11 cellular contexts compared by ENCODE assay signal in genomic region chr16:15507299-15507958, GRCh38.
DNase-seq lines count a peak whose midpoint lies in the region; ATAC-seq and TF ChIP-seq lines count a peak whose summit lies in the region.
"Had no signal": no experiment of that assay in that cellular context is flagged by ENCODE, and none has a peak within 500 bp of the region (broad histone marks: within the 10 kb centered on the region; RNA-seq: fewer than 3 reads in every experiment).

No MANE protein-coding gene starts in this region.

- H3K4me3 Mint-ChIP-seq in osteocyte (ENCODE audit: unreplicated experiment): no peak overlapping the region

- peaks cover 6% of the 10 kb centered on the region for H3K36me3 Mint-ChIP-seq in osteocyte (ENCODE audit: unreplicated experiment)

- H3K9me3 Mint-ChIP-seq in osteocyte (ENCODE audit: unreplicated experiment): no peaks in the 10 kb centered on the region

- no peak for TF ChIP-seq CTCF in osteocyte (IDR thresholded peaks at IDR 0.05)

- H3K27me3 Mint-ChIP-seq in osteocyte (ENCODE audit: unreplicated experiment): no peaks in the 10 kb centered on the region

- H3K27ac Mint-ChIP-seq in osteocyte (ENCODE audit: unreplicated experiment): peak overlapping the region; percentile 71

- DNase-seq in AG20443 (ENCODE audit: low spot score): peak; percentile 83
- DNase-seq in T1000 (lab: John Stamatoyannopoulos, UW): peak; percentile 36
- peak; percentile 89 for DNase-seq in fibroblast of peridontal ligament (ENCODE audit: extremely low read depth)
- DNase-seq in osteocyte (ENCODE audit: extremely low spot score, unreplicated experiment): no peak
- DNase-seq in hippocampal formation (lab: John Stamatoyannopoulos, UW): no peak
- DNase-seq: activated CD4-positive, CD25-positive, alpha-beta regulatory T cell treated with anti-CD3 and anti-CD28 coated beads, Interleukin-2, amount 50 U/mL, for 72 hours; NCI-H1436; ovary had no signal

- ATAC-seq in GM21576 (IDR thresholded peaks at IDR 0.05; ENCODE audit: unreplicated experiment) (no peak), GM19463 (IDR thresholded peaks at IDR 0.05; ENCODE audit: unreplicated experiment) (no peak), GM18498 (IDR thresholded peaks at IDR 0.05; ENCODE audit: unreplicated experiment) (no peak)

- peaks cover 45% of the 10 kb centered on the region for H3K4me1 Mint-ChIP-seq in osteocyte (ENCODE audit: unreplicated experiment)

Comparison
In these comparisons a context has a peak if more than half of its experiments do, and no peak if none do; other contexts are left out.
1. DNase-seq: peak in AG20443 (single experiment), T1000 (single experiment) and fibroblast of peridontal ligament (single experiment); none in osteocyte (single experiment) and hippocampal formation (0 of 2).